ENCODE assay signal across 12 cellular contexts in the genomic region with DNA sequence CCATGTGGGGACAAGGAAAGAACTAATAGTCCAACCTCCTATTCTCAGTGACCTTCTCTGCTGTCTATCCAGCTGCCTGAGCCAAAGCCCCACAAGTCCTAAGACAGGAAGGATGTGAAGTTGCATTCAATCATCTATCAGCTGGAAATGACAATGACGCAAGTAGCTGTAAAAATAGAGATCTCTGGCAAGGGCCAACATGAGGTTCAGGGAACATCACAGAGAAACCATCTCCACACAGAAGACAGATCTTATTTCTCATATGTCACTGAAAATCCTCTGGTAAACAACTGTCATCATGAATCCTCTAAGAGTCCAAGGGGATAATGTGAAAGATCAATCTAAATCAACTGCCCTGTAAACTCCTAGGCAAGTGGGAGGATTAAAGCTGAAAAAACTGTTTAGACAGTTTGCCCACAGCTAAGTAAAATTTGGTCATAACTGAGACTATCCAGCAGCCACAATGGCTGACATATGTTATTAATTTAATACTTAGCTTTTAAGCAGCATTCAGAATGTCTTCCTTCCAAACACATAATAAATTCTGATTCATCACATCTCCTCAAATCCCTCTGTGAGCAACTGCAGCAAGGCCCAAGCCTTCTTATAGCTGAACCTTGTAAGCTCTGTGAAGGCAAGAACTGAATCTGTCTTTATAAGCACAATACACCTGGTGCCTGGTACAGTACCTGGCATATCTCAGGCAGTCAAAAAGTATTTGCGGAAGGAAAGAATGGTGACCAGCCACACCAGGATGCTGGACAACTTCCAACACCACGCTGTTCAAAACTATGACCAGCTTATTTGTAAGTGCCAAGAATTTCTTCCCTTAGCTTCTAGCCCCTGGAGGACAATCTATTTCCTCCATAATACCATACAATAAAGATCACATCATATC. TPM values are rescaled to one million over a fixed set of nuclear protein-coding genes. Genes with fewer than 3 reads are reported as not detected.
DNase-seq lines count a peak whose midpoint lies in the region; ATAC-seq, FAIRE-seq and TF ChIP-seq lines count a peak whose summit lies in the region.
"Had no signal": no experiment of that assay in that cellular context is flagged by ENCODE, and none has a peak within 500 bp of the region (broad histone marks: within the 10 kb centered on the region; RNA-seq: fewer than 3 reads in every experiment).

No MANE protein-coding gene starts in this region.

- TF ChIP-seq CTCF in WERI-Rb-1 (IDR thresholded peaks at IDR 0.05; ENCODE audit: low read depth, low read length) (no peak), gastrocnemius medialis (IDR thresholded peaks at IDR 0.05 in 4 of 5, conservative IDR thresholded peaks at IDR 0.05 in 1 of 5) (no peak)

- H3K9me3 ChIP-seq in WERI-Rb-1 (ENCODE audit: severe bottlenecking) (no peaks in the 10 kb centered on the region), gastrocnemius medialis (no peaks in the 10 kb centered on the region)

- peaks cover 38 to 44% of the 10 kb centered on the region in 2 donors for H3K4me1 ChIP-seq in gastrocnemius medialis

- no peak for TF ChIP-seq POLR2A in GM12892 (IDR thresholded peaks at IDR 0.05; ENCODE audit: low read depth, low read length)
- TF ChIP-seq POLR2A in gastrocnemius medialis (IDR thresholded peaks at IDR 0.05), result peak; percentile 13 to 50

- DNase-seq in GM12892 (ENCODE audit: insufficient read length), result no peak
- DNase-seq in WERI-Rb-1, result peak; percentile 13
- peak; percentile 29 for DNase-seq in glomerular endothelial cell (ENCODE audit: extremely low read depth, low read depth, low spot score)
- peak; percentile 51 to 62 for DNase-seq in gastrocnemius medialis
- DNase-seq in A172 (ENCODE audit: low spot score), result no peak
- no peak for DNase-seq in NCI-H1092 (lab: John Stamatoyannopoulos, UW)
- DNase-seq: activated CD4-positive, alpha-beta T cell treated with anti-CD3 and anti-CD28 coated beads, Interleukin-2, amount 50 U/mL, for 1 hour; NCI-H446 treated with DMSO at 0.1 percent for 48 hours had no signal

- H3K4me3 ChIP-seq in WERI-Rb-1 (ENCODE audit: low read depth, low read length), result no peak overlapping the region
- H3K4me3 ChIP-seq in gastrocnemius medialis, result no peak overlapping the region

- in situ Hi-C loops in gastrocnemius medialis (cut with MboI; ENCODE audit: low sequenced_read_pairs in 4 of 4), result no loop called here

- H3K27me3 ChIP-seq in WERI-Rb-1 (ENCODE audit: insufficient read depth, low read depth, severe bottlenecking), result no peaks in the 10 kb centered on the region
- no peaks in the 10 kb centered on the region for H3K27me3 ChIP-seq in gastrocnemius medialis

- peak; percentile 17 for FAIRE-seq in GM12892 (lab: Jason Lieb, UNC)
- FAIRE-seq: colon, G401.6 had no signal

- peak; percentile 92 to 94 for ATAC-seq in gastrocnemius medialis
- no peak for ATAC-seq in HG02678 (IDR thresholded peaks at IDR 0.05; ENCODE audit: unreplicated experiment)
- no peak for ATAC-seq in GM18870 (IDR thresholded peaks at IDR 0.05; ENCODE audit: unreplicated experiment)

- intact Hi-C loops in gastrocnemius medialis (cut with DNase I; ENCODE audit: low total_unique reads), result no loop called here

- H3K36me3 ChIP-seq in WERI-Rb-1, result no peaks in the 10 kb centered on the region; the same call in 1 of the 2 replicates
- no peaks in the 10 kb centered on the region for H3K36me3 ChIP-seq in gastrocnemius medialis

- no peak overlapping the region; the same call in 1 of the 2 replicates for H3K27ac ChIP-seq in WERI-Rb-1
- peak overlapping the region; percentile 87 to 92 (median 89) for H3K27ac ChIP-seq in gastrocnemius medialis

RNA-seq across cellular contexts. Expression of gene ALG9, which starts 52.0 kb away (rescaled TPM):
- 23.2 TPM for polyA plus RNA-seq in GM12892 (2012; ENCODE audit: missing spikeins)
- 22.7 and 29.3 TPM in 2 replicates for total RNA-seq in glomerular endothelial cell
- 10 to 100 TPM; 10.3 to 22.5 (median 14.9) TPM for total RNA-seq in gastrocnemius medialis
- 20.2 and 24.7 TPM in 2 replicates for total RNA-seq in A172 (2014; rRNA removed; shearing (Covaris generic))

RNA-seq across cellular contexts. Expression of gene PPP2R1B, which starts 53.2 kb away (rescaled TPM):
- polyA plus RNA-seq in GM12892 (2012; ENCODE audit: missing spikeins), result 16.8 TPM
- total RNA-seq in glomerular endothelial cell (30.1 and 33.4 TPM in 2 replicates), gastrocnemius medialis (10 to 100 TPM in 2 of 4 donors, 1 to 10 TPM in 2; 7.3 to 16.0 (median 9.4) TPM)
- 32.1 and 34.4 TPM in 2 replicates for total RNA-seq in A172 (2014; rRNA removed; shearing (Covaris generic))

RNA-seq across cellular contexts. Expression of gene FDXACB1, which starts 59.6 kb away (rescaled TPM):
- 5.6 TPM for polyA plus RNA-seq in GM12892 (2012; ENCODE audit: missing spikeins)
- 1.1 and 3.2 TPM in 2 replicates for total RNA-seq in glomerular endothelial cell
- total RNA-seq in gastrocnemius medialis, result under 1 TPM; 0.11 to 0.91 (median 0.29) TPM
- total RNA-seq in A172 (2014; rRNA removed; shearing (Covaris generic)), result 1.5 and 3.4 TPM in 2 replicates

RNA-seq across cellular contexts. Expression of gene CFAP68, which starts 59.9 kb away (rescaled TPM):
- polyA plus RNA-seq in GM12892 (2012; ENCODE audit: missing spikeins), result 101 TPM
- total RNA-seq in glomerular endothelial cell, result 8.5 and 9.6 TPM in 2 replicates
- 10 to 100 TPM in 2 of 4 donors, 1 to 10 TPM in 2; 8.2 to 20.9 (median 9.8) TPM for total RNA-seq in gastrocnemius medialis
- total RNA-seq in A172 (2014; rRNA removed; shearing (Covaris generic)), result 15.0 and 16.6 TPM in 2 replicates

Comparison
In these comparisons a context has a peak if more than half of its experiments do, and no peak if none do; other contexts are left out.
1. DNase-seq: peak in WERI-Rb-1 (single experiment), glomerular endothelial cell (single experiment) and gastrocnemius medialis (2 of 2); none in GM12892 (single experiment), A172 (single experiment) and NCI-H1092 (single experiment).
2. ATAC-seq: peak in gastrocnemius medialis (2 of 2); none in HG02678 (single experiment) and GM18870 (single experiment).